1 cellular context compared by ENCODE assay signal in genomic region chr13:21410453-21410852, GRCh38.
TF ChIP-seq lines count a peak whose summit lies in the region.

No MANE protein-coding gene starts in this region.

TF ChIP-seq in HepG2, 621 proteins besides CTCF, POLR2A, EP300 and RAD21 (continued from another document):
- peak; percentile 23; the same call in 1 of the 2 replicates for TF ChIP-seq ZNF281 (CRISPR knock-in tag; IDR thresholded peaks at IDR 0.05; ENCODE audit: borderline replicate concordance)
- peak; percentile 58; the same call in 1 of the 2 replicates for TF ChIP-seq ZBTB33 (CRISPR knock-in tag; IDR thresholded peaks at IDR 0.05)
